ENCODE assay signal across 1 cellular context in the genomic region with DNA sequence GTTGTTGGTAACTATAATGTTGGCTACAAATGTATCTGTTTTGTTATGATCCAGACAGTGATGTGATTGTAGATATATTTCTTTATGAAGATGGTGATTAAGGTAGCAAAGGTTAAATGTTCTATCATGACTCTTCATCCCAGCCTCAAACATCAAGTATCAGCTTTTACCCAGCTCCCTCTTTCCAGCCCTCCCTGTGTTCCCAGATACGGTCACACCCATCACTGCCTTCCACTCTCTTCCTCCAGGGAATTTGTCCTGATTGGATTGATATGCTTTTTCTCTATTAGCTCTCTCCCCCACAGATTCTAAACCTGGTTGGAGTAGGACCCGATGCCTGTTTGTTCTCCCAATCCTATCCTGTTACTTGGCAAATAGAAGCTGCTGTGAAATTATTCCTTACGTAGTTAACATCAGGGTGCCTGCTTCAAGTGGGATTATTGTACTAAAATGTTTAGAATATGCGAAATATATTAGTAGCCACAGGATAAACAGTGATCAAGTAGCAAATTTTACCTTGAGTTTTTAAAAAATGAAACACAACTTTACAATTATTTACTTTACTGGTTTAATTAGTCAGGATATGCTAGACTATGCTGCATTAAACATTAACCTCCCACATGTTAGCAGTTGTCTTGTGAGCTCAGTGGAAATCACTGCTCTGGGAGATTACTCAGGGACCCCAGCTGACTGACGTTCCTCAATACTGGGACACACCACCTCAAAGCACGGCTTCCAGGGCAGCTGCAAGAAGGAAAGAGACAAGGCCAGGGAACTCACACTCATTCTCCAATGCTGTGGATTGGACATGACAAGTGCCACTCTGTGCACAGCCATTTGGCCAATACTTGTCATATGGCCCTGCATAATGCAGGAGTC.
TF ChIP-seq lines count a peak whose summit lies in the region.

No MANE protein-coding gene starts in this region.

TF ChIP-seq in GM12878, 131 proteins besides CTCF, POLR2A, EP300 and RAD21:
- TF ChIP-seq SREBF2 (IDR thresholded peaks at IDR 0.05; ENCODE audit: low read length) (no peak), MYC (IDR thresholded peaks at IDR 0.05; ENCODE audit: insufficient read depth, insufficient read length, insufficient replicate concordance, low read length, severe bottlenecking) (no peak), ZSCAN29 (IDR thresholded peaks at IDR 0.05) (no peak), MXI1 (IDR thresholded peaks at IDR 0.05; ENCODE audit: low read depth, low read length) (no peak), TARDBP (IDR thresholded peaks at IDR 0.05; ENCODE audit: borderline replicate concordance) (no peak), FOXM1 (IDR thresholded peaks at IDR 0.05; ENCODE audit: low read depth, low read length) (no peak), YBX1 (IDR thresholded peaks at IDR 0.05) (no peak)
